Comparison of ENCODE assay signal across 24 cellular contexts in the genomic region with DNA sequence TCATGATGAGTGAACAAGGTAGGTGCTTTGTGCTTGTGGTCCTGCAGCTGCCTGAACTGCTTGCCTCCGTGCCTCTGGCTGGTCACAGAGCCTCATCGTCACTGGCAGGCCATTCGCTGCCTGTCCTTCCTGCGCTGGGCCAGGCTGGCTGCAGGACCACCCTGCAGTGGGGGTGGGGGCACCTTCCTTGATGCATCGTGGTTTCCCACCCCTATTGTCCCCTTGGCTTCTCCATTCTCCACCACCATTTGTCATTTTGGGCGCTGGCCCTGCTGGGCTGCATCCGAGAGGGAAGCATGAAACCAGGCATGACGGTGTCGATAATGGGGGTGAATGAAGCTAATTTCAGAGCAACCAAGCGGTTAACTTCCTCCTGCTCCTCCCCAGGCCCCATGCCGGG.
"Had no signal": no experiment of that assay in that cellular context is flagged by ENCODE, and none has a peak within 500 bp of the region (broad histone marks: within the 10 kb centered on the region; RNA-seq: fewer than 3 reads in every experiment).

No MANE protein-coding gene starts in this region.

- H3K27ac ChIP-seq: epithelial cell of prostate, esophagus muscularis mucosa, gastroesophageal sphincter, left ventricle myocardium inferior, pancreas, right lobe of liver, suprapubic skin, tibial artery, upper lobe of right lung had no signal

- H3K4me1 Mint-ChIP-seq: central memory CD8-positive, alpha-beta T cell; immature natural killer cell; naive B cell; stimulated activated effector memory CD8-positive, alpha-beta T cell treated with anti-CD3 and anti-CD28 coated beads, Interleukin-12 subunit alpha, Interleukin-12 subunit beta, amount 100 ng/mL, for 72 hours had no signal

- H3K27me3 ChIP-seq: dorsolateral prefrontal cortex, right lobe of liver, upper lobe of right lung had no signal

- H3K4me3 Mint-ChIP-seq: central memory CD8-positive, alpha-beta T cell; immature natural killer cell; naive B cell; stimulated activated effector memory CD8-positive, alpha-beta T cell treated with anti-CD3 and anti-CD28 coated beads, Interleukin-12 subunit alpha, Interleukin-12 subunit beta, amount 100 ng/mL, for 72 hours had no signal

- H3K4me3 ChIP-seq: dorsolateral prefrontal cortex, esophagus muscularis mucosa, gastroesophageal sphincter, left ventricle myocardium inferior, lung, pancreas, right lobe of liver, suprapubic skin, tibial artery, upper lobe of right lung had no signal

- H3K9me3 Mint-ChIP-seq: central memory CD8-positive, alpha-beta T cell; stimulated activated effector memory CD8-positive, alpha-beta T cell treated with anti-CD3 and anti-CD28 coated beads, Interleukin-12 subunit alpha, Interleukin-12 subunit beta, amount 100 ng/mL, for 72 hours had no signal

- DNase-seq: cortex of kidney; dorsolateral prefrontal cortex; effector memory CD4-positive, alpha-beta T cell; glutamatergic neuron; immature natural killer cell; left ventricle myocardium inferior; mesenchymal stem cell; naive B cell; occipital lobe; right lobe of liver; stimulated activated CD4-positive, alpha-beta T cell treated with anti-CD3 and anti-CD28 coated beads, Interleukin-4, amount 100 ng/mL, for 1 hour; stimulated activated CD8-positive, alpha-beta memory T cell treated with anti-CD3 and anti-CD28 coated beads, Interleukin-4, amount 100 ng/mL, for 48 hours; stimulated activated naive CD8-positive, alpha-beta T cell treated with anti-CD3 and anti-CD28 coated beads, Interleukin-15, Interleukin-2, amounts not matched to agents 100 U/mL and 50 U/mL, for 24 hours; tibial artery; upper lobe of right lung had no signal

- H3K36me3 Mint-ChIP-seq: immature natural killer cell; naive B cell; stimulated activated effector memory CD8-positive, alpha-beta T cell treated with anti-CD3 and anti-CD28 coated beads, Interleukin-12 subunit alpha, Interleukin-12 subunit beta, amount 100 ng/mL, for 72 hours had no signal

- H3K4me1 ChIP-seq: esophagus muscularis mucosa, gastroesophageal sphincter, left ventricle myocardium inferior, pancreas, right lobe of liver, suprapubic skin, tibial artery, upper lobe of right lung had no signal

- H3K36me3 ChIP-seq: esophagus muscularis mucosa, gastroesophageal sphincter, left ventricle myocardium inferior, pancreas, right lobe of liver, suprapubic skin, tibial artery, upper lobe of right lung had no signal

- H3K27ac Mint-ChIP-seq: immature natural killer cell; progenitor cell of endocrine pancreas; stimulated activated effector memory CD8-positive, alpha-beta T cell treated with anti-CD3 and anti-CD28 coated beads, Interleukin-12 subunit alpha, Interleukin-12 subunit beta, amount 100 ng/mL, for 72 hours had no signal

- H3K9me3 ChIP-seq: esophagus muscularis mucosa, gastroesophageal sphincter, left ventricle myocardium inferior, pancreas, right lobe of liver, suprapubic skin, tibial artery, upper lobe of right lung had no signal
